Comparison of ENCODE assay signal across 15 cellular contexts in the genomic region with DNA sequence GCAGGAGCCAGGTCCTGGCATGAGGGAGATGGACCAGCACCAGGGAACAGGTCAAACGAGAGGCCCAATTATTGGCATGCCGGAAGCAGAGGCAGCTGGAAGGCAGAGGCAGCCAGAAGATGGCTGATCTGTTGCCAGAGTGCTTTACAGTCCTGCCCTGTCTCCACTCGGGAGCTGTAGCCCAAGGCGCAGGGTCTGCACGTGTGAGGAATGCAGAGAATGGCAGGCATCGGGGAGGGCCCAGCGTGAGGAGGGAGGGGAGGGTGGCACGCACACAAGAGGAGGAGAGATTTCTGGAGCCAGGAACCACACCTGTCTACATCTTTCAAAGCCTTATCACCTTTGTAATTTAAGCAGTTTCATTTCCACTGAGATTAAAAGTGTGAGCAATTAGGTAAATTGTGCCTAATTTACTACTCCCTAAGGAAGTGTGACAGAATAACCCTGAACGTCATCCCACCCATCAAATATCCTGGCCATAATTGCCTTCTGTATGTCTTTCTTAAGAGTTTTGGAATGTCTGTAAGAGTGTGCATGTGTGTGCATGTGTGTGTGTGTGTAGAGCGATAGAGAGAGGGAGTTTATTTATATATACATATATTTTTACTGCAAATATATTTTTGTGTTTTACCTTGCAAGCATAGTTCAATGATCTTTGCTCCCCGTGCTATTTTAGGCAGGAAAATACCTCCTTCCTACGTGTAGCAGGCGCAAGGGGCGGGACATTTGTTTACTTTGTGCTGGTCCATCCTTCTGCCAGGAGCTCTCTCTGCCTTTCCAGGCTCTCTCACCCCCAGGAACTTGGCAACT.
DNase-seq lines count a peak whose midpoint lies in the region; ATAC-seq and TF ChIP-seq lines count a peak whose summit lies in the region.
"Had no signal": no experiment of that assay in that cellular context is flagged by ENCODE, and none has a peak within 500 bp of the region (broad histone marks: within the 10 kb centered on the region; RNA-seq: fewer than 3 reads in every experiment).

No MANE protein-coding gene starts in this region.

- no TSS peak for BruUV-seq in Caco-2 (replicated peaks; lab: Mats Ljungman, UMichigan)

- no peaks in the 10 kb centered on the region for H3F3A ChIP-seq in neural progenitor cell (ENCODE audit: low read depth)

- H3K9me3 Mint-ChIP-seq in Caco-2 (ENCODE audit: unreplicated experiment) (no peaks in the 10 kb centered on the region), glutamatergic neuron (ENCODE audit: unreplicated experiment) (no peaks in the 10 kb centered on the region), neural progenitor cell (no peaks in the 10 kb centered on the region)
- H3K9me3 Mint-ChIP-seq: activated T-helper 1 cell treated with anti-CD3 and anti-CD28 coated beads, Interleukin-12 subunit alpha, Interleukin-12 subunit beta, Interleukin-2, Interleukin-4 antibody, amounts not matched to agents 30 ng/mL and 10 ng/mL and 1 ng/mL, durations not matched to agents 14 hours and 24 hours and 36 hours; HFFc6 had no signal

- no peak for TF ChIP-seq CTCF in Caco-2 (IDR thresholded peaks at IDR 0.05; ENCODE audit: insufficient read depth in 1 of 2, low read depth in 1 of 2, low read length in 1 of 2, severe bottlenecking in 1 of 2, unreplicated experiment in 1 of 2)
- no peak for TF ChIP-seq CTCF in glutamatergic neuron (IDR thresholded peaks at IDR 0.05; ENCODE audit: partially characterized antibody, unreplicated experiment)
- TF ChIP-seq CTCF in neural progenitor cell (IDR thresholded peaks at IDR 0.05): no peak
- no peak for TF ChIP-seq CTCF in ascending aorta (IDR thresholded peaks at IDR 0.05)

- peaks cover 25% of the 10 kb centered on the region for H3K4me1 Mint-ChIP-seq in Caco-2 (ENCODE audit: low read depth, unreplicated experiment)
- peaks cover 3% of the 10 kb centered on the region for H3K4me1 Mint-ChIP-seq in glutamatergic neuron (ENCODE audit: low read depth, unreplicated experiment)
- peaks cover 21% of the 10 kb centered on the region for H3K4me1 Mint-ChIP-seq in neural progenitor cell

- no peak for ATAC-seq in HG03442 (IDR thresholded peaks at IDR 0.05; ENCODE audit: unreplicated experiment)
- ATAC-seq in HG02840 (IDR thresholded peaks at IDR 0.05; ENCODE audit: low FRiP score, unreplicated experiment): no peak
- ATAC-seq in HG02763 (IDR thresholded peaks at IDR 0.05; ENCODE audit: unreplicated experiment): no peak

- H3K4me2 ChIP-seq in neural progenitor cell: no peak overlapping the region

- peak overlapping the region; percentile 72 for H2AFZ ChIP-seq in neural progenitor cell (replicated peaks)

- H3K9me3 ChIP-seq in Caco-2 (no peaks in the 10 kb centered on the region), neural progenitor cell (ENCODE audit: low read depth) (no peaks in the 10 kb centered on the region), ascending aorta (no peaks in the 10 kb centered on the region)

- no peaks in the 10 kb centered on the region for H4K20me1 ChIP-seq in neural progenitor cell (ENCODE audit: low read depth)

- H3K36me3 ChIP-seq in Caco-2 (ENCODE audit: control insufficient read depth, insufficient read depth, low read length) (no peaks in the 10 kb centered on the region), neural progenitor cell (no peaks in the 10 kb centered on the region), ascending aorta (no peaks in the 10 kb centered on the region)

- POLR2A ChIA-PET in Caco-2 (lab: Charles Lee): no interaction called here

- H3K9ac ChIP-seq in neural progenitor cell: no peak overlapping the region

- no peaks in the 10 kb centered on the region for H3K36me3 Mint-ChIP-seq in Caco-2 (ENCODE audit: insufficient read depth, unreplicated experiment)
- no peaks in the 10 kb centered on the region for H3K36me3 Mint-ChIP-seq in glutamatergic neuron (ENCODE audit: unreplicated experiment)
- no peaks in the 10 kb centered on the region for H3K36me3 Mint-ChIP-seq in neural progenitor cell

- H3K4me1 ChIP-seq in Caco-2 (peaks cover 20% of the 10 kb centered on the region), neural progenitor cell (peaks cover 5% of the 10 kb centered on the region), ascending aorta (peaks cover 0 to 6% of the 10 kb centered on the region in 2 donors)

- no peaks in the 10 kb centered on the region for H3K27me3 ChIP-seq in Caco-2 (replicated peaks; ENCODE audit: control insufficient read depth, insufficient read depth, low read length)
- no peaks in the 10 kb centered on the region for H3K27me3 ChIP-seq in neural progenitor cell
- H3K27me3 ChIP-seq in ascending aorta: no peaks in the 10 kb centered on the region

- H3K27me3 Mint-ChIP-seq in Caco-2 (ENCODE audit: insufficient read depth, unreplicated experiment) (no peaks in the 10 kb centered on the region), glutamatergic neuron (ENCODE audit: unreplicated experiment) (no peaks in the 10 kb centered on the region), neural progenitor cell (ENCODE audit: insufficient read depth, low read depth) (peaks cover 3% of the 10 kb centered on the region)

- H3K4me3 ChIP-seq in Caco-2 (ENCODE audit: low read depth, low read length) (no peak overlapping the region), neural progenitor cell (no peak overlapping the region), ascending aorta (no peak overlapping the region)
- H3K4me3 ChIP-seq: lung had no signal

- H3K27ac ChIP-seq in neural progenitor cell (no peak overlapping the region), ascending aorta (no peak overlapping the region)

- H3K4me3 Mint-ChIP-seq in Caco-2 (ENCODE audit: unreplicated experiment): peak overlapping the region; percentile 6
- no peak overlapping the region for H3K4me3 Mint-ChIP-seq in glutamatergic neuron (ENCODE audit: unreplicated experiment)
- H3K4me3 Mint-ChIP-seq in neural progenitor cell: no peak overlapping the region
- H3K4me3 Mint-ChIP-seq: activated T-helper 1 cell treated with anti-CD3 and anti-CD28 coated beads, Interleukin-12 subunit alpha, Interleukin-12 subunit beta, Interleukin-2, Interleukin-4 antibody, amounts not matched to agents 30 ng/mL and 10 ng/mL and 1 ng/mL, durations not matched to agents 14 hours and 24 hours and 36 hours; HFFc6; nephron had no signal

- intact Hi-C loops in Caco-2 (cut with micrococcal nuclease; ENCODE audit: unreplicated experiment): loop anchor here (2.0 kb wide), 1 partner anchor 15 kb away; no protein-coding TSS in a partner anchor
- intact Hi-C loops in ascending aorta (cut with DNase I): no loop called here

- peak; percentile 52 to 72 for DNase-seq in Caco-2
- DNase-seq in NCI-H146 (lab: John Stamatoyannopoulos, UW): peak; percentile 63
- peak; percentile 22 for DNase-seq in glutamatergic neuron
- no peak for DNase-seq in neural progenitor cell (ENCODE audit: low spot score)
- no peak for DNase-seq in ascending aorta (ENCODE audit: low spot score in 2 of 2)
- DNase-seq: HFFc6, NCI-H2107, NCI-H526 treated with DMSO at 0.1 percent for 48 hours, SW 1271 had no signal

- CTCF ChIA-PET in Caco-2 (lab: Charles Lee): no interaction called here

- H3K27ac Mint-ChIP-seq in Caco-2 (ENCODE audit: unreplicated experiment) (no peak overlapping the region), glutamatergic neuron (ENCODE audit: unreplicated experiment) (no peak overlapping the region), neural progenitor cell (no peak overlapping the region)
- H3K27ac Mint-ChIP-seq: activated T-helper 1 cell treated with anti-CD3 and anti-CD28 coated beads, Interleukin-12 subunit alpha, Interleukin-12 subunit beta, Interleukin-2, Interleukin-4 antibody, amounts not matched to agents 30 ng/mL and 10 ng/mL and 1 ng/mL, durations not matched to agents 14 hours and 24 hours and 36 hours; HFFc6; nephron had no signal

- H3K79me2 ChIP-seq in neural progenitor cell (ENCODE audit: low read depth): no peaks in the 10 kb centered on the region

Comparison
In these comparisons a context has a peak if more than half of its experiments do, and no peak if none do; other contexts are left out.
1. DNase-seq: peak in Caco-2 (2 of 2), NCI-H146 (single experiment) and glutamatergic neuron (single experiment); none in neural progenitor cell (single experiment) and ascending aorta (0 of 2).